8 cellular contexts compared by ENCODE assay signal in genomic region chr15:50685976-50686467, GRCh38. TPM values are rescaled to one million over a fixed set of nuclear protein-coding genes. Genes with fewer than 3 reads are reported as not detected.
DNase-seq lines count a peak whose midpoint lies in the region; ATAC-seq and TF ChIP-seq lines count a peak whose summit lies in the region.

No MANE protein-coding gene starts in this region.

- ATAC-seq in CD4-positive, alpha-beta T cell (ENCODE audit: poor library complexity): peak; percentile 73
- ATAC-seq in GM19351 (IDR thresholded peaks at IDR 0.05; ENCODE audit: unreplicated experiment) (peak; percentile 54), HG03442 (IDR thresholded peaks at IDR 0.05; ENCODE audit: unreplicated experiment) (peak; percentile 49), Panc1 (peak; percentile 71), foreskin keratinocyte (peak; percentile 78)

- CTCF ChIA-PET in CD4-positive, alpha-beta T cell (lab: Charles Lee): interaction anchor here (1.5 kb wide), 1 partner anchor 10 kb away, joined by 5 read pairs; no protein-coding TSS in a partner anchor
- CTCF ChIA-PET in Panc1 (lab: Charles Lee): no interaction called here

- BruUV-seq in Panc1 (replicated peaks; lab: Mats Ljungman, UMichigan): no TSS peak

- H3K27me3 ChIP-seq in CD4-positive, alpha-beta T cell (ENCODE audit: control insufficient read depth, insufficient read depth, low read length): no peaks in the 10 kb centered on the region
- no peaks in the 10 kb centered on the region for H3K27me3 ChIP-seq in Panc1 (ENCODE audit: control insufficient read depth, insufficient read depth, low read length)
- H3K27me3 ChIP-seq in foreskin keratinocyte: no peaks in the 10 kb centered on the region
- no peaks in the 10 kb centered on the region for H3K27me3 ChIP-seq in thymus (ENCODE audit: control insufficient read depth, insufficient read depth)

- H3K4me3 Mint-ChIP-seq in CD4-positive, alpha-beta T cell: peak overlapping the region; percentile 100

- H3K36me3 ChIP-seq in Panc1 (ENCODE audit: control insufficient read depth, insufficient read depth, low read length) (no peaks in the 10 kb centered on the region), thymus (ENCODE audit: control insufficient read depth, insufficient read depth) (peaks cover 4% of the 10 kb centered on the region)

- intact Hi-C loops in CD4-positive, alpha-beta T cell (cut with DNase I, micrococcal nuclease): loop anchor here (1.0 to 10.0 kb wide), 7 partner anchors 79 to 1811 kb away; partner anchors contain the start of genes SPPL2A (in 2 of the 2), AP4E1 (in 1 of the 2), EID1 (in 1 of the 2) and SECISBP2L (in 1 of the 2)
- intact Hi-C loops in Panc1 (cut with micrococcal nuclease; ENCODE audit: unreplicated experiment): no loop called here

- under 1% methylated on average over 30 of the region's 30 CpGs for WGBS in thymus

- peak overlapping the region; percentile 98 for H3K27ac Mint-ChIP-seq in CD4-positive, alpha-beta T cell

- H3K27ac ChIP-seq in CD4-positive, alpha-beta T cell (ENCODE audit: low read depth, low read length): peak overlapping the region; percentile 95
- H3K27ac ChIP-seq in Panc1 (ENCODE audit: low read length) (peak overlapping the region; percentile 91), foreskin keratinocyte (peak overlapping the region; percentile 68), thymus (ENCODE audit: low read depth) (peak overlapping the region; percentile 95)

- no peak for TF ChIP-seq CTCF in CD4-positive, alpha-beta T cell (IDR thresholded peaks at IDR 0.05)
- no peak for TF ChIP-seq CTCF in Panc1 (IDR thresholded peaks at IDR 0.05)
- no peak for TF ChIP-seq CTCF in foreskin keratinocyte (conservative IDR thresholded peaks at IDR 0.05)

- no peaks in the 10 kb centered on the region for H3K9me3 ChIP-seq in CD4-positive, alpha-beta T cell (ENCODE audit: control insufficient read depth, low read length)
- no peaks in the 10 kb centered on the region for H3K9me3 ChIP-seq in Panc1 (ENCODE audit: control insufficient read depth, insufficient read depth, low read depth, low read length)
- no peaks in the 10 kb centered on the region for H3K9me3 ChIP-seq in thymus (ENCODE audit: control insufficient read depth)

- peaks cover 52% of the 10 kb centered on the region for H3K36me3 Mint-ChIP-seq in CD4-positive, alpha-beta T cell (ENCODE audit: low read depth)

- H3K4me3 ChIP-seq in Panc1 (ENCODE audit: low read depth in 2 of 2, low read length in 2 of 2) (peak overlapping the region; percentile 75 to 81), thymus (ENCODE audit: low read length) (peak overlapping the region; percentile 91)

- DNase-seq in CD4-positive, alpha-beta T cell: peak; percentile 24 to 72 (median 56)
- DNase-seq in Panc1 (ENCODE audit: low read depth, low spot score) (no peak), activated gamma-delta T cell (lab: John Stamatoyannopoulos, UW) (peak; percentile 64), foreskin keratinocyte (peak in 1 of 2 donors; percentile 46), occipital lobe (lab: John Stamatoyannopoulos, UW) (peak; percentile 57)

- POLR2A ChIA-PET in CD4-positive, alpha-beta T cell (lab: Charles Lee): interaction anchor here (0.5 to 2.3 kb wide), 8 partner anchors 79 to 1530 kb away, joined by 3 to 16 read pairs (median 4); partner anchors contain the start of genes COPS2, GABPB1 and SPPL2A
- POLR2A ChIA-PET in Panc1 (lab: Charles Lee): no interaction called here

- no peaks in the 10 kb centered on the region for H3K9me3 Mint-ChIP-seq in CD4-positive, alpha-beta T cell

- peaks cover 68% of the 10 kb centered on the region for H3K4me1 Mint-ChIP-seq in CD4-positive, alpha-beta T cell (ENCODE audit: low read depth)

- no peaks in the 10 kb centered on the region for H3K27me3 Mint-ChIP-seq in CD4-positive, alpha-beta T cell

- H3K4me1 ChIP-seq in Panc1 (ENCODE audit: control insufficient read depth, insufficient read depth, low read length): peaks cover 15% of the 10 kb centered on the region
- H3K4me1 ChIP-seq in foreskin keratinocyte: peaks cover 18% of the 10 kb centered on the region
- peaks cover 9% of the 10 kb centered on the region for H3K4me1 ChIP-seq in thymus (ENCODE audit: control insufficient read depth, insufficient read depth, low read length)

- in situ Hi-C loops in Panc1 (cut with HindIII; ENCODE audit: low pct_unique_long_range_greater_than_20kb, low sequenced_read_pairs): no loop called here

RNA-seq across cellular contexts. Expression of gene TRPM7, which starts 0.6 kb away (rescaled TPM):
- 10 to 100 TPM; 29.0 to 30.0 TPM for total RNA-seq in CD4-positive, alpha-beta T cell
- total RNA-seq in Panc1 (2021; ENCODE audit: unreplicated experiment): 44.9 TPM
- 12.1 TPM for polyA plus RNA-seq in Panc1 (2012; ENCODE audit: insufficient read length)
- 30.4 and 32.8 TPM in 2 replicates for total RNA-seq in foreskin keratinocyte
- polyA plus RNA-seq in foreskin keratinocyte: 4.0 and 5.1 TPM in 2 replicates
- total RNA-seq in occipital lobe: 59.9 TPM
- polyA plus RNA-seq in thymus: 15.6 TPM
